In the genomic region with DNA sequence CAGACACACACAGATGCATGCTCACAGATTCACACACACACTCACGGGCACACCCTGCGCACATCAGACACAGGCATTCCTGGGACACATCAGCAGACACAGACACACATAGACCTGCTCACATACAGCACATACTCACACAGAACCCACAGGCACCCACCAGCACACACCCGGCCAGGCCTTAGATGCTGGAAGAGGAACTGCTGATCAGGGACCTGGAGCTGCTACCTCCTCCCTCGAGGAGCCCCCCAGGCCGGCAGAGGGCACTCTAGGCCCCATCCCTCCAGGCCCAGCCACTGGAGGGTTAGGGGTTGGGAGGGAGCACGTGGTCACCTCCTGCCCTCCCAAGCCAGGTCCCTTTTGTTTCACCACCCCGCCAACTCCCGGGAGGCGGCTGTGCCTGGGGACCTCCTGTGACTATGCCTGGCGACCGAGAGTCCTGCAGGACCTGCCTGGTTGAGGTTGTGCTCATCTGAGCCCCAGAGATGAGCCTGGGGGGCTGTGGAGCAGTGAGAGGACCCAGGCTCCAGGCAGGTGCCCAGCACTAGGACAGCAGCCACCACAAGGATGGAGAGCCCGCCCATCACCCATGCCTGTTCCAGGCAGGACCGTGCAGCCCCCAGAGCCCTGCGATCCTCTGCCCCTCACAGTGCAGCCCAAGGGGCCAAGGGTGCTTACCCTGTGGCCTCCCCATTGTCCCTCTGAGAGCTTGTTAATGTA, we compare ENCODE assay signal across 1 cellular context.
A peak's percentile ranks its signal among the peaks of the same experiment; 100 is the strongest.
TF ChIP-seq lines count a peak whose summit lies in the region.

No MANE protein-coding gene starts in this region.

TF ChIP-seq in HepG2, 621 proteins besides CTCF, POLR2A, EP300 and RAD21 (continued from another document and continues in another):
- TF ChIP-seq, protein P1, sequence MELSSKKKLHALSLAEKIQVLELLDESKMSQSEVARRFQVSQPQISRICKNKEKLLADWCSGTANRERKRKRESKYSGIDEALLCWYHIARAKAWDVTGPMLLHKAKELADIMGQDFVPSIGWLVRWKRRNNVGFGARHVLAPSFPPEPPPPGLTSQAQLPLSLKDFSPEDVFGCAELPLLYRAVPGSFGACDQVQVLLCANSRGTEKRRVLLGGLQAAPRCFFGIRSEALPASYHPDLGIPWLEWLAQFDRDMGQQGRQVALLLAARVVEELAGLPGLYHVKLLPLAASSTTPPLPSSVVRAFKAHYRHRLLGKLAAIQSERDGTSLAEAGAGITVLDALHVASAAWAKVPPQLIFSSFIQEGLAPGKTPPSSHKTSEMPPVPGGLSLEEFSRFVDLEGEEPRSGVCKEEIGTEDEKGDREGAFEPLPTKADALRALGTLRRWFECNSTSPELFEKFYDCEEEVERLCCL (CRISPR knock-in tag; IDR thresholded peaks at IDR 0.05; ENCODE audit: borderline replicate concordance), result no peak
- TF ChIP-seq ZNF556 (CRISPR knock-in tag; IDR thresholded peaks at IDR 0.05; ENCODE audit: borderline replicate concordance), result peak; percentile 77
- no peak for TF ChIP-seq SALL2 (CRISPR knock-in tag; IDR thresholded peaks at IDR 0.05)
- no peak for TF ChIP-seq SRY (CRISPR knock-in tag; IDR thresholded peaks at IDR 0.05)
- TF ChIP-seq, protein P2, sequence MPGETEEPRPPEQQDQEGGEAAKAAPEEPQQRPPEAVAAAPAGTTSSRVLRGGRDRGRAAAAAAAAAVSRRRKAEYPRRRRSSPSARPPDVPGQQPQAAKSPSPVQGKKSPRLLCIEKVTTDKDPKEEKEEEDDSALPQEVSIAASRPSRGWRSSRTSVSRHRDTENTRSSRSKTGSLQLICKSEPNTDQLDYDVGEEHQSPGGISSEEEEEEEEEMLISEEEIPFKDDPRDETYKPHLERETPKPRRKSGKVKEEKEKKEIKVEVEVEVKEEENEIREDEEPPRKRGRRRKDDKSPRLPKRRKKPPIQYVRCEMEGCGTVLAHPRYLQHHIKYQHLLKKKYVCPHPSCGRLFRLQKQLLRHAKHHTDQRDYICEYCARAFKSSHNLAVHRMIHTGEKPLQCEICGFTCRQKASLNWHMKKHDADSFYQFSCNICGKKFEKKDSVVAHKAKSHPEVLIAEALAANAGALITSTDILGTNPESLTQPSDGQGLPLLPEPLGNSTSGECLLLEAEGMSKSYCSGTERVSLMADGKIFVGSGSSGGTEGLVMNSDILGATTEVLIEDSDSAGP (CRISPR knock-in tag; IDR thresholded peaks at IDR 0.05; ENCODE audit: borderline replicate concordance), result peak; percentile 90
- TF ChIP-seq ZNF564 (CRISPR knock-in tag; IDR thresholded peaks at IDR 0.05), result no peak
- no peak for TF ChIP-seq TRIM24 (CRISPR knock-in tag; IDR thresholded peaks at IDR 0.05)
- peak; percentile 57; the same call in 1 of the 2 replicates for TF ChIP-seq HOXA9 (CRISPR knock-in tag; IDR thresholded peaks at IDR 0.05; ENCODE audit: borderline replicate concordance)
- TF ChIP-seq, protein P3, sequence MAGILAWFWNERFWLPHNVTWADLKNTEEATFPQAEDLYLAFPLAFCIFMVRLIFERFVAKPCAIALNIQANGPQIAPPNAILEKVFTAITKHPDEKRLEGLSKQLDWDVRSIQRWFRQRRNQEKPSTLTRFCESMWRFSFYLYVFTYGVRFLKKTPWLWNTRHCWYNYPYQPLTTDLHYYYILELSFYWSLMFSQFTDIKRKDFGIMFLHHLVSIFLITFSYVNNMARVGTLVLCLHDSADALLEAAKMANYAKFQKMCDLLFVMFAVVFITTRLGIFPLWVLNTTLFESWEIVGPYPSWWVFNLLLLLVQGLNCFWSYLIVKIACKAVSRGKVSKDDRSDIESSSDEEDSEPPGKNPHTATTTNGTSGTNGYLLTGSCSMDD (CRISPR knock-in tag; IDR thresholded peaks at IDR 0.05), result no peak
- TF ChIP-seq TGIF2 (CRISPR knock-in tag; IDR thresholded peaks at IDR 0.05), result peak; percentile 73; the same call in 1 of the 2 replicates
- TF ChIP-seq, protein P4, sequence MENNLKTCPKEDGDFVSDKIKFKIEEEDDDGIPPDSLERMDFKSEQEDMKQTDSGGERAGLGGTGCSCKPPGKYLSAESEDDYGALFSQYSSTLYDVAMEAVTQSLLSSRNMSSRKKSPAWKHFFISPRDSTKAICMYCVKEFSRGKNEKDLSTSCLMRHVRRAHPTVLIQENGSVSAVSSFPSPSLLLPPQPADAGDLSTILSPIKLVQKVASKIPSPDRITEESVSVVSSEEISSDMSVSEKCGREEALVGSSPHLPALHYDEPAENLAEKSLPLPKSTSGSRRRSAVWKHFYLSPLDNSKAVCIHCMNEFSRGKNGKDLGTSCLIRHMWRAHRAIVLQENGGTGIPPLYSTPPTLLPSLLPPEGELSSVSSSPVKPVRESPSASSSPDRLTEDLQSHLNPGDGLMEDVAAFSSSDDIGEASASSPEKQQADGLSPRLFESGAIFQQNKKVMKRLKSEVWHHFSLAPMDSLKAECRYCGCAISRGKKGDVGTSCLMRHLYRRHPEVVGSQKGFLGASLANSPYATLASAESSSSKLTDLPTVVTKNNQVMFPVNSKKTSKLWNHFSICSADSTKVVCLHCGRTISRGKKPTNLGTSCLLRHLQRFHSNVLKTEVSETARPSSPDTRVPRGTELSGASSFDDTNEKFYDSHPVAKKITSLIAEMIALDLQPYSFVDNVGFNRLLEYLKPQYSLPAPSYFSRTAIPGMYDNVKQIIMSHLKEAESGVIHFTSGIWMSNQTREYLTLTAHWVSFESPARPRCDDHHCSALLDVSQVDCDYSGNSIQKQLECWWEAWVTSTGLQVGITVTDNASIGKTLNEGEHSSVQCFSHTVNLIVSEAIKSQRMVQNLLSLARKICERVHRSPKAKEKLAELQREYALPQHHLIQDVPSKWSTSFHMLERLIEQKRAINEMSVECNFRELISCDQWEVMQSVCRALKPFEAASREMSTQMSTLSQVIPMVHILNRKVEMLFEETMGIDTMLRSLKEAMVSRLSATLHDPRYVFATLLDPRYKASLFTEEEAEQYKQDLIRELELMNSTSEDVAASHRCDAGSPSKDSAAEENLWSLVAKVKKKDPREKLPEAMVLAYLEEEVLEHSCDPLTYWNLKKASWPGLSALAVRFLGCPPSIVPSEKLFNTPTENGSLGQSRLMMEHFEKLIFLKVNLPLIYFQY (CRISPR knock-in tag; IDR thresholded peaks at IDR 0.05; ENCODE audit: borderline replicate concordance), result no peak
- TF ChIP-seq, protein P5, sequence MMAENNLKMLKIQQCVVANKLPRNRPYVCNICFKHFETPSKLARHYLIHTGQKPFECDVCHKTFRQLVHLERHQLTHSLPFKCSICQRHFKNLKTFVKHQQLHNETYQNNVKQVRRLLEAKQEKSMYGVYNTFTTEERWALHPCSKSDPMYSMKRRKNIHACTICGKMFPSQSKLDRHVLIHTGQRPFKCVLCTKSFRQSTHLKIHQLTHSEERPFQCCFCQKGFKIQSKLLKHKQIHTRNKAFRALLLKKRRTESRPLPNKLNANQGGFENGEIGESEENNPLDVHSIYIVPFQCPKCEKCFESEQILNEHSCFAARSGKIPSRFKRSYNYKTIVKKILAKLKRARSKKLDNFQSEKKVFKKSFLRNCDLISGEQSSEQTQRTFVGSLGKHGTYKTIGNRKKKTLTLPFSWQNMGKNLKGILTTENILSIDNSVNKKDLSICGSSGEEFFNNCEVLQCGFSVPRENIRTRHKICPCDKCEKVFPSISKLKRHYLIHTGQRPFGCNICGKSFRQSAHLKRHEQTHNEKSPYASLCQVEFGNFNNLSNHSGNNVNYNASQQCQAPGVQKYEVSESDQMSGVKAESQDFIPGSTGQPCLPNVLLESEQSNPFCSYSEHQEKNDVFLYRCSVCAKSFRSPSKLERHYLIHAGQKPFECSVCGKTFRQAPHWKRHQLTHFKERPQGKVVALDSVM (CRISPR knock-in tag; IDR thresholded peaks at IDR 0.05), result no peak; the same call in none of the 2 replicates
- TF ChIP-seq ZNF230 (CRISPR knock-in tag; IDR thresholded peaks at IDR 0.05), result peak; percentile 87; the same call in 1 of the 2 replicates
- TF ChIP-seq THAP11 (CRISPR knock-in tag; IDR thresholded peaks at IDR 0.05), result peak; percentile 85
- TF ChIP-seq ZNF75D (CRISPR knock-in tag; IDR thresholded peaks at IDR 0.05; ENCODE audit: borderline replicate concordance), result no peak
- TF ChIP-seq ZNF549 (CRISPR knock-in tag; IDR thresholded peaks at IDR 0.05), result no peak
- TF ChIP-seq ZNF10 (CRISPR knock-in tag; IDR thresholded peaks at IDR 0.05; ENCODE audit: borderline replicate concordance, low read depth), result no peak
- TF ChIP-seq PHB2 (IDR thresholded peaks at IDR 0.05; ENCODE audit: partially characterized antibody), result no peak
- no peak; the same call in 1 of the 2 replicates for TF ChIP-seq ZNF629 (CRISPR knock-in tag; conservative IDR thresholded peaks at IDR 0.05)
- peak; percentile 74; the same call in 1 of the 2 replicates for TF ChIP-seq GLI4 (CRISPR knock-in tag; IDR thresholded peaks at IDR 0.05; ENCODE audit: borderline replicate concordance)
- TF ChIP-seq ZNF558 (CRISPR knock-in tag; IDR thresholded peaks at IDR 0.05; ENCODE audit: borderline replicate concordance), result no peak
- TF ChIP-seq, protein P6, sequence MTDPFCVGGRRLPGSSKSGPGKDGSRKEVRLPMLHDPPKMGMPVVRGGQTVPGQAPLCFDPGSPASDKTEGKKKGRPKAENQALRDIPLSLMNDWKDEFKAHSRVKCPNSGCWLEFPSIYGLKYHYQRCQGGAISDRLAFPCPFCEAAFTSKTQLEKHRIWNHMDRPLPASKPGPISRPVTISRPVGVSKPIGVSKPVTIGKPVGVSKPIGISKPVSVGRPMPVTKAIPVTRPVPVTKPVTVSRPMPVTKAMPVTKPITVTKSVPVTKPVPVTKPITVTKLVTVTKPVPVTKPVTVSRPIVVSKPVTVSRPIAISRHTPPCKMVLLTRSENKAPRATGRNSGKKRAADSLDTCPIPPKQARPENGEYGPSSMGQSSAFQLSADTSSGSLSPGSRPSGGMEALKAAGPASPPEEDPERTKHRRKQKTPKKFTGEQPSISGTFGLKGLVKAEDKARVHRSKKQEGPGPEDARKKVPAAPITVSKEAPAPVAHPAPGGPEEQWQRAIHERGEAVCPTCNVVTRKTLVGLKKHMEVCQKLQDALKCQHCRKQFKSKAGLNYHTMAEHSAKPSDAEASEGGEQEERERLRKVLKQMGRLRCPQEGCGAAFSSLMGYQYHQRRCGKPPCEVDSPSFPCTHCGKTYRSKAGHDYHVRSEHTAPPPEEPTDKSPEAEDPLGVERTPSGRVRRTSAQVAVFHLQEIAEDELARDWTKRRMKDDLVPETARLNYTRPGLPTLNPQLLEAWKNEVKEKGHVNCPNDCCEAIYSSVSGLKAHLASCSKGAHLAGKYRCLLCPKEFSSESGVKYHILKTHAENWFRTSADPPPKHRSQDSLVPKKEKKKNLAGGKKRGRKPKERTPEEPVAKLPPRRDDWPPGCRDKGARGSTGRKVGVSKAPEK (CRISPR knock-in tag; IDR thresholded peaks at IDR 0.05; ENCODE audit: borderline replicate concordance), result no peak
- TF ChIP-seq ZNF766 (CRISPR knock-in tag; IDR thresholded peaks at IDR 0.05; ENCODE audit: borderline replicate concordance), result no peak
- no peak for TF ChIP-seq PHF21A (CRISPR knock-in tag; IDR thresholded peaks at IDR 0.05)
- peak; percentile 99 for TF ChIP-seq MYC (CRISPR knock-in tag; IDR thresholded peaks at IDR 0.05; ENCODE audit: borderline replicate concordance)
- TF ChIP-seq SNAI1 (CRISPR knock-in tag; IDR thresholded peaks at IDR 0.05; ENCODE audit: borderline replicate concordance), result no peak
- TF ChIP-seq TOPORS (CRISPR knock-in tag; IDR thresholded peaks at IDR 0.05), result no peak
- TF ChIP-seq PHF5A (CRISPR knock-in tag; IDR thresholded peaks at IDR 0.05; ENCODE audit: low read depth, unreplicated experiment), result peak; percentile 50
- TF ChIP-seq RFX5 (IDR thresholded peaks at IDR 0.05; ENCODE audit: low read depth, low read length), result no peak
- peak; percentile 58 for TF ChIP-seq BCL6 (CRISPR knock-in tag; IDR thresholded peaks at IDR 0.05)
- no peak for TF ChIP-seq SMARCE1 (IDR thresholded peaks at IDR 0.05; ENCODE audit: borderline replicate concordance)
- TF ChIP-seq, protein P7, sequence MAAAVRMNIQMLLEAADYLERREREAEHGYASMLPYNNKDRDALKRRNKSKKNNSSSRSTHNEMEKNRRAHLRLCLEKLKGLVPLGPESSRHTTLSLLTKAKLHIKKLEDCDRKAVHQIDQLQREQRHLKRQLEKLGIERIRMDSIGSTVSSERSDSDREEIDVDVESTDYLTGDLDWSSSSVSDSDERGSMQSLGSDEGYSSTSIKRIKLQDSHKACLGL (CRISPR knock-in tag; IDR thresholded peaks at IDR 0.05), result peak; percentile 73; the same call in 1 of the 2 replicates
- peak; percentile 96 for TF ChIP-seq ZMYM4 (CRISPR knock-in tag; IDR thresholded peaks at IDR 0.05)
- TF ChIP-seq BRD4 (CRISPR knock-in tag; IDR thresholded peaks at IDR 0.05), result 0 out of 2 replicates have a peak, but pooled peaks have one; percentile 39
- TF ChIP-seq, protein P8, sequence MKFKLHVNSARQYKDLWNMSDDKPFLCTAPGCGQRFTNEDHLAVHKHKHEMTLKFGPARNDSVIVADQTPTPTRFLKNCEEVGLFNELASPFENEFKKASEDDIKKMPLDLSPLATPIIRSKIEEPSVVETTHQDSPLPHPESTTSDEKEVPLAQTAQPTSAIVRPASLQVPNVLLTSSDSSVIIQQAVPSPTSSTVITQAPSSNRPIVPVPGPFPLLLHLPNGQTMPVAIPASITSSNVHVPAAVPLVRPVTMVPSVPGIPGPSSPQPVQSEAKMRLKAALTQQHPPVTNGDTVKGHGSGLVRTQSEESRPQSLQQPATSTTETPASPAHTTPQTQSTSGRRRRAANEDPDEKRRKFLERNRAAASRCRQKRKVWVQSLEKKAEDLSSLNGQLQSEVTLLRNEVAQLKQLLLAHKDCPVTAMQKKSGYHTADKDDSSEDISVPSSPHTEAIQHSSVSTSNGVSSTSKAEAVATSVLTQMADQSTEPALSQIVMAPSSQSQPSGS (CRISPR knock-in tag; IDR thresholded peaks at IDR 0.05), result peak; percentile 78; the same call in 1 of the 2 replicates
- no peak; the same call in 1 of the 2 replicates for TF ChIP-seq ZMYM3 (CRISPR knock-in tag; IDR thresholded peaks at IDR 0.05)
- no peak for TF ChIP-seq NONO (IDR thresholded peaks at IDR 0.05)
- peak; percentile 89 for TF ChIP-seq NONO (CRISPR knock-in tag; conservative IDR thresholded peaks at IDR 0.05)
- TF ChIP-seq NAIF1 (CRISPR knock-in tag; IDR thresholded peaks at IDR 0.05; ENCODE audit: borderline replicate concordance), result no peak
- no peak for TF ChIP-seq HDAC6 (IDR thresholded peaks at IDR 0.05; ENCODE audit: low read depth, low read length)
- no peak for TF ChIP-seq ZNF296 (CRISPR knock-in tag; conservative IDR thresholded peaks at IDR 0.05)
- TF ChIP-seq AGO2 (optimal IDR thresholded peaks at IDR 0.05; ENCODE audit: low read depth, low read length), result peak; percentile 62
- no peak for TF ChIP-seq RFX1 (IDR thresholded peaks at IDR 0.05)
- no peak for TF ChIP-seq KDM6A (CRISPR knock-in tag; IDR thresholded peaks at IDR 0.05; ENCODE audit: low read depth)
